Comparison of ENCODE assay signal across 8 cellular contexts in genomic region chr7:127252380-127252718, GRCh38. TPM values are rescaled to one million over a fixed set of nuclear protein-coding genes. Genes with fewer than 3 reads are reported as not detected.
A peak's percentile ranks its signal among the peaks of the same experiment; 100 is the strongest.
DNase-seq lines count a peak whose midpoint lies in the region; ATAC-seq and TF ChIP-seq lines count a peak whose summit lies in the region.

No MANE protein-coding gene starts in this region.

- H3K4me2 ChIP-seq in neuronal stem cell (ENCODE audit: insufficient read depth, low read length, poor library complexity, severe bottlenecking) = peak overlapping the region; percentile 98

- no peaks in the 10 kb centered on the region for H3K79me1 ChIP-seq in neuronal stem cell (ENCODE audit: low read depth, low read length)

- no peak overlapping the region for H2BK5ac ChIP-seq in neuronal stem cell (ENCODE audit: low read length)

- H3K36me3 Mint-ChIP-seq in Caco-2 (ENCODE audit: insufficient read depth, unreplicated experiment) = no peaks in the 10 kb centered on the region

- H4K91ac ChIP-seq in neuronal stem cell (ENCODE audit: low read depth, low read length, poor library complexity) = no peak overlapping the region

- H3K36me3 ChIP-seq in Caco-2 (ENCODE audit: control insufficient read depth, insufficient read depth, low read length) (no peaks in the 10 kb centered on the region), endocrine pancreas (ENCODE audit: control insufficient read depth, insufficient read depth, low read length) (no peaks in the 10 kb centered on the region), neuronal stem cell (replicated peaks in 1 of 2; ENCODE audit: control insufficient read depth in 2 of 2, insufficient read depth in 2 of 2, low read length in 2 of 2) (no peaks in the 10 kb centered on the region)

- H3K9ac ChIP-seq in endocrine pancreas (ENCODE audit: control insufficient read depth, insufficient read depth, low read length) (peak overlapping the region; percentile 42), neuronal stem cell (ENCODE audit: low read depth, low read length, poor library complexity) (peak overlapping the region; percentile 5)

- no peak for TF ChIP-seq CTCF in Caco-2 (IDR thresholded peaks at IDR 0.05; ENCODE audit: insufficient read depth in 1 of 2, low read depth in 1 of 2, low read length in 1 of 2, severe bottlenecking in 1 of 2, unreplicated experiment in 1 of 2)

- peaks cover 40% of the 10 kb centered on the region for H3K27me3 Mint-ChIP-seq in Caco-2 (ENCODE audit: insufficient read depth, unreplicated experiment)

- no CpG with 5 or more reads among the region's 11 CpGs for WGBS in neuronal stem cell (ENCODE audit: extremely low coverage in 2 of 2, insufficient read length in 2 of 2, insufficient replicate concordance in 1 of 2), 2 donors

- POLR2A ChIA-PET in Caco-2 (lab: Charles Lee) = no interaction called here

- H2BK15ac ChIP-seq in neuronal stem cell (ENCODE audit: low read length) = no peak overlapping the region

- peak overlapping the region; percentile 11 for H3K18ac ChIP-seq in neuronal stem cell (ENCODE audit: low read length)

- H3K9me3 ChIP-seq in Caco-2 = no peaks in the 10 kb centered on the region
- H3K9me3 ChIP-seq in endocrine pancreas (ENCODE audit: control insufficient read depth, low read length) = no peaks in the 10 kb centered on the region
- H3K9me3 ChIP-seq in neuronal stem cell (replicated peaks in 1 of 2; ENCODE audit: control insufficient read depth in 2 of 2, insufficient read depth in 1 of 2, low read depth in 1 of 2, low read length in 2 of 2) = no peaks in the 10 kb centered on the region

- CTCF ChIA-PET in Caco-2 (lab: Charles Lee) = no interaction called here

- H4K8ac ChIP-seq in neuronal stem cell (ENCODE audit: low read depth, low read length) = no peak overlapping the region

- DNase-seq in Caco-2 (no peak), NCI-H69 (lab: John Stamatoyannopoulos, UW) (peak; percentile 58), neuronal stem cell (ENCODE audit: low spot score) (peak; percentile 21), NCI-H2029 treated with DMSO at 0.1 percent for 48 hours (lab: John Stamatoyannopoulos, UW) (no peak), foreskin melanocyte (no peak), COR-L47 (lab: John Stamatoyannopoulos, UW) (no peak)

- H2AK5ac ChIP-seq in neuronal stem cell (ENCODE audit: low read depth, low read length) = no peak overlapping the region

- H3K4me3 ChIP-seq in Caco-2 (ENCODE audit: low read depth, low read length) = peak overlapping the region; percentile 51
- H3K4me3 ChIP-seq in endocrine pancreas (ENCODE audit: control insufficient read depth, insufficient read depth, low read length) = peak overlapping the region; percentile 15
- H3K4me3 ChIP-seq in neuronal stem cell (ENCODE audit: low read length in 2 of 2) = peak overlapping the region; percentile 68 to 86

- no peaks in the 10 kb centered on the region for H3K4me1 Mint-ChIP-seq in Caco-2 (ENCODE audit: low read depth, unreplicated experiment)

- H2BK12ac ChIP-seq in neuronal stem cell (ENCODE audit: low read length) = no peak overlapping the region

- no peak for ATAC-seq in HG03045 (IDR thresholded peaks at IDR 0.05; ENCODE audit: unreplicated experiment)

- H3K27me3 ChIP-seq in Caco-2 (replicated peaks; ENCODE audit: control insufficient read depth, insufficient read depth, low read length) (peaks cover 12% of the 10 kb centered on the region), endocrine pancreas (ENCODE audit: control insufficient read depth, insufficient read depth, low read length) (peaks cover 5% of the 10 kb centered on the region), neuronal stem cell (ENCODE audit: control insufficient read depth in 3 of 3, insufficient read depth in 3 of 3, low read depth in 1 of 3, low read length in 3 of 3) (peaks cover 7 to 58% (median 29%) of the 10 kb centered on the region in 3 experiments)

- H3K9me3 Mint-ChIP-seq in Caco-2 (ENCODE audit: unreplicated experiment) = no peaks in the 10 kb centered on the region

- no peak overlapping the region for H3K27ac ChIP-seq in neuronal stem cell (replicated peaks; ENCODE audit: low read length)

- no peak overlapping the region for H3K23ac ChIP-seq in neuronal stem cell (ENCODE audit: low read depth, low read length, poor library complexity)

- peak overlapping the region; percentile 100 for H2AFZ ChIP-seq in neuronal stem cell (ENCODE audit: low read length)

- no peak overlapping the region for H3K4ac ChIP-seq in neuronal stem cell (ENCODE audit: low read length)

- H3K4me1 ChIP-seq in Caco-2 (peaks cover 8% of the 10 kb centered on the region; the same call in 1 of the 2 replicates), endocrine pancreas (ENCODE audit: control insufficient read depth, insufficient read depth, low read length) (peaks cover 7% of the 10 kb centered on the region), neuronal stem cell (ENCODE audit: control insufficient read depth in 2 of 2, insufficient read depth in 1 of 2, low read depth in 1 of 2, low read length in 2 of 2) (peaks cover 5 to 10% of the 10 kb centered on the region in 2 donors)

- no peak overlapping the region for H3K27ac Mint-ChIP-seq in Caco-2 (ENCODE audit: unreplicated experiment)

- H3K4me3 Mint-ChIP-seq in Caco-2 (ENCODE audit: unreplicated experiment) = peak overlapping the region; percentile 61

- intact Hi-C loops in Caco-2 (cut with micrococcal nuclease; ENCODE audit: unreplicated experiment) = loop anchor here (2.0 to 5.0 kb wide), 2 partner anchors 155 to 396 kb away; no protein-coding TSS in a partner anchor

- H2BK120ac ChIP-seq in neuronal stem cell (ENCODE audit: low read depth, low read length) = no peak overlapping the region

- H3K14ac ChIP-seq in neuronal stem cell (ENCODE audit: low read length) = no peak overlapping the region

- BruUV-seq in Caco-2 (replicated peaks; lab: Mats Ljungman, UMichigan) = no TSS peak

RNA-seq across cellular contexts. Expression of gene GRM8, which starts 0.4 kb away (rescaled TPM):
- total RNA-seq in Caco-2 (2022) = not detected in 2 replicates
- 1.8 TPM for polyA plus RNA-seq in neuronal stem cell (2013, experiment 1 of 2)
- polyA plus RNA-seq in neuronal stem cell (2013, experiment 2 of 2) = 1.7 TPM

Comparison
In these comparisons a context has a peak if more than half of its experiments do, and no peak if none do; other contexts are left out.
1. DNase-seq: peak in NCI-H69 (single experiment) and neuronal stem cell (single experiment); none in Caco-2 (0 of 2), NCI-H2029 treated with DMSO at 0.1 percent for 48 hours (single experiment), foreskin melanocyte (single experiment) and COR-L47 (single experiment).
2. H3K4me3 ChIP-seq: peak in every context shown above with its lines; median percentile 77 in neuronal stem cell; 51 in Caco-2; 15 in endocrine pancreas.